8 cellular contexts compared by ENCODE assay signal in the genomic region with DNA sequence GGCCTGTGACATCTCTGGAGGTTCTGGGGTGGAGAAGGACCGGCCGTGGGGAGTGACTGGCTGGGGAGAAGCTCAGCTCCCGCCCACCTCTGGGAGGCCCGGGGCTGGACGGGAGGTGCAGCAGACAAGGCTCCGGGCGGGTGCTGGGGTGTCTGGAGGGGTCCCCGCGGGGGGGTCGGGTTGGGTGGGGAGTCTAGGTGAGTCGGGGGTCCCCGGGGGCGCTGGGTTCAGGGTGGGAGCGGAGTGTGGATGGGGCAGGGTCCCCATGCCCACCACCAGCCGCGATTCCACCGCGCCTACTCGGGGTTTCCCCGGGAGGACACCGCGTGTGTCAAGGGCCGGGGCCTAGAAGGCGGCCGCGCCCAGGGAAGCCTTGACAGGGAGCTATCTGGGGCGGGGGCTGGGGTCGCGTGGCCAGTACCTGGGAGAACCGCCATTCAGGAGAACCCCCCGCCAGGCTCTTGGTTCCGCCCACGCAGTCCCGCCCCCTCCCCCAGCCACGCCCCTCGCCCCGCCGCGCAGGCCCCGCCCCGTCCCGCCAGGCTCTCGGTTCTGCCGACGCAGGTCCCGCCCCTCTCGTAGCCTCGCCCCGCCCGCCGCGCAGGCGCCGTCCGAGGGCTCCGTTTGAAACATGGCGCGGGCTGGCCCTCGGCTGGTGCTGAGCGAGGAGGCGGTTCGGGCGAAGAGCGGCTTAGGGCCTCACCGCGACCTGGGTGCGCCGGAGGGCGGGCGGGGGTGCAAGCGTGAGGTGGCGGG. TPM values are rescaled to one million over a fixed set of nuclear protein-coding genes. Genes with fewer than 3 reads are reported as not detected.
DNase-seq lines count a peak whose midpoint lies in the region; ATAC-seq and TF ChIP-seq lines count a peak whose summit lies in the region.

A gene with protein sequence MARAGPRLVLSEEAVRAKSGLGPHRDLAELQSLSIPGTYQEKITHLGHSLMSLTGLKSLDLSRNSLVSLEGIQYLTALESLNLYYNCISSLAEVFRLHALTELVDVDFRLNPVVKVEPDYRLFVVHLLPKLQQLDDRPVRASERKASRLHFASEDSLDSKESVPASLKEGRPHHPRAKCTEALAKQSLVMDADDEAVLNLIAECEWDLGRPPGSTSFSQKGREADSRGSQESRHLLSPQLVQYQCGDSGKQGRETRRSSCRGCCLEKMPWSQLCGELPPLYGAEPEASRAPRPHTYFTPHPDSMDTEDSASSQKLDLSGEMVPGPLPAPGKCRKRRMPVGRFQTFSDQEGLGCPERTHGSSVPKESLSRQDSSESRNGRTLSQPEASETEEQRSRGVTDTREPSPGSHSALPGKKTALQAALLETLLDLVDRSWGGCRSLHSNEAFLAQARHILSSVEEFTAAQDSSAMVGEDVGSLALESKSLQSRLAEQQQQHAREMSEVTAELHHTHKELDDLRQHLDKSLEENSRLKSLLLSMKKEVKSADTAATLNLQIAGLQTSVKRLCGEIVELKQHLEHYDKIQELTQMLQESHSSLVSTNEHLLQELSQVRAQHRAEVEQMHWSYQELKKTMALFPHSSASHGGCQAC (plus strand): TSS at position 610 of the 756 bp plus-strand sequence. CDS start 22 bp downstream, at position 632.

- no peaks in the 10 kb centered on the region for H3K27me3 ChIP-seq in thoracic aorta (replicated peaks; ENCODE audit: insufficient read depth)

- H3K36me3 Mint-ChIP-seq in glutamatergic neuron (ENCODE audit: unreplicated experiment): no peaks in the 10 kb centered on the region
- peaks cover 5% of the 10 kb centered on the region for H3K36me3 Mint-ChIP-seq in osteocyte (ENCODE audit: unreplicated experiment)

- peaks cover 12% of the 10 kb centered on the region for H3K27me3 Mint-ChIP-seq in glutamatergic neuron (ENCODE audit: unreplicated experiment)
- no peaks in the 10 kb centered on the region for H3K27me3 Mint-ChIP-seq in osteocyte (ENCODE audit: unreplicated experiment)

- H3K9me3 ChIP-seq in HEK293 (ENCODE audit: control insufficient read depth, insufficient read depth, low read depth, low read length): no peaks in the 10 kb centered on the region; the same call in 1 of the 2 replicates
- H3K9me3 ChIP-seq in thoracic aorta: no peaks in the 10 kb centered on the region

- H3K4me1 ChIP-seq in HEK293 (ENCODE audit: control insufficient read depth, insufficient read depth, low read length) (peaks cover 4% of the 10 kb centered on the region), thoracic aorta (ENCODE audit: control insufficient read depth in 1 of 2, low read depth in 2 of 2) (peaks cover 5 to 16% of the 10 kb centered on the region in 2 donors)

- CTCF ChIA-PET in HEK293 (lab: Yijun Ruan, JAX): interaction anchor here (0.6 kb wide), 1 partner anchor 555 kb away, joined by 4 read pairs; no protein-coding TSS in a partner anchor

- H3K4me3 ChIP-seq in HEK293 (ENCODE audit: low read depth, low read length) (peak within 1 kb of the TSS; percentile 81), thoracic aorta (peak within 1 kb of the TSS; percentile 88)

- peak within 1 kb of the TSS; percentile 17 for H3K27ac Mint-ChIP-seq in glutamatergic neuron (ENCODE audit: unreplicated experiment)
- peak within 1 kb of the TSS; percentile 57 for H3K27ac Mint-ChIP-seq in osteocyte (ENCODE audit: unreplicated experiment)

- H3K4me1 Mint-ChIP-seq in glutamatergic neuron (ENCODE audit: low read depth, unreplicated experiment) (peaks cover 5% of the 10 kb centered on the region), osteocyte (ENCODE audit: unreplicated experiment) (peaks cover 14% of the 10 kb centered on the region)

- H3K9me3 Mint-ChIP-seq in glutamatergic neuron (ENCODE audit: unreplicated experiment) (peaks cover 11% of the 10 kb centered on the region), osteocyte (ENCODE audit: unreplicated experiment) (peaks cover 6% of the 10 kb centered on the region)

- POLR2A ChIA-PET in HEK293 (lab: Yijun Ruan, JAX): interaction anchor here (0.5 to 2.8 kb wide), 5 partner anchors 10 to 139 kb away, joined by 3 to 17 read pairs (median 3); no protein-coding TSS in a partner anchor

- H3K36me3 ChIP-seq in HEK293 (ENCODE audit: control insufficient read depth in 2 of 2, insufficient read depth in 1 of 2, low read length in 2 of 2) (peaks cover 12 to 23% of the 10 kb centered on the region in 2 experiments), thoracic aorta (no peaks in the 10 kb centered on the region)

- TF ChIP-seq CTCF in HEK293 (tag by site-specific recombination; IDR thresholded peaks at IDR 0.05) (no peak), glutamatergic neuron (IDR thresholded peaks at IDR 0.05; ENCODE audit: partially characterized antibody, unreplicated experiment) (no peak), osteocyte (IDR thresholded peaks at IDR 0.05) (no peak), thoracic aorta (IDR thresholded peaks at IDR 0.05) (no peak)

- ATAC-seq in thoracic aorta (ENCODE audit: insufficient number of reproducible peaks, low FRiP score, low read depth): peak; percentile 58

- H3K4me3 Mint-ChIP-seq in glutamatergic neuron (ENCODE audit: unreplicated experiment) (peak within 1 kb of the TSS; percentile 93), osteocyte (ENCODE audit: unreplicated experiment) (peak within 1 kb of the TSS; percentile 88)

- H3K27ac ChIP-seq in HEK293 (ENCODE audit: extremely low read depth, low read depth, low read length) (peak within 1 kb of the TSS; percentile 44; the same call in 1 of the 2 replicates), thoracic aorta (no peak within 1 kb of the TSS)

- DNase-seq in GM03348 (ENCODE audit: low spot score): peak; percentile 100
- DNase-seq in NAMALWA (ENCODE audit: low spot score): peak; percentile 96
- peak; percentile 64 for DNase-seq in SKM-1 (lab: John Stamatoyannopoulos, UW; ENCODE audit: unreplicated experiment)
- DNase-seq in activated naive CD4-positive, alpha-beta T cell treated with anti-CD3 and anti-CD28 coated beads, Interleukin-2, amount 50 U/mL, for 16 hours: peak; percentile 92
- peak; percentile 96 for DNase-seq in glutamatergic neuron
- peak; percentile 97 for DNase-seq in osteocyte (ENCODE audit: extremely low spot score, unreplicated experiment)
- peak; percentile 57 for DNase-seq in thoracic aorta (ENCODE audit: low spot score)

TF ChIP-seq in HEK293, 187 proteins besides CTCF, POLR2A, EP300 and RAD21 (continues in another document):
- TF ChIP-seq BCL11B (tag by site-specific recombination; IDR thresholded peaks at IDR 0.05; ENCODE audit: low read depth): no peak
- peak; percentile 87 for TF ChIP-seq ZNF335 (tag by site-specific recombination; conservative IDR thresholded peaks at IDR 0.05)
- no peak for TF ChIP-seq ZNF600 (tag by site-specific recombination; IDR thresholded peaks at IDR 0.05)
- TF ChIP-seq ZNF658 (tag by site-specific recombination; IDR thresholded peaks at IDR 0.05): no peak
- peak; percentile 92 for TF ChIP-seq GLIS2 (tag by site-specific recombination; IDR thresholded peaks at IDR 0.05)
- TF ChIP-seq ZNF701 (tag by site-specific recombination; IDR thresholded peaks at IDR 0.05): no peak
- TF ChIP-seq KLF9 (tag by site-specific recombination; IDR thresholded peaks at IDR 0.05; ENCODE audit: low read depth): peak; percentile 90
- TF ChIP-seq, protein P1, sequence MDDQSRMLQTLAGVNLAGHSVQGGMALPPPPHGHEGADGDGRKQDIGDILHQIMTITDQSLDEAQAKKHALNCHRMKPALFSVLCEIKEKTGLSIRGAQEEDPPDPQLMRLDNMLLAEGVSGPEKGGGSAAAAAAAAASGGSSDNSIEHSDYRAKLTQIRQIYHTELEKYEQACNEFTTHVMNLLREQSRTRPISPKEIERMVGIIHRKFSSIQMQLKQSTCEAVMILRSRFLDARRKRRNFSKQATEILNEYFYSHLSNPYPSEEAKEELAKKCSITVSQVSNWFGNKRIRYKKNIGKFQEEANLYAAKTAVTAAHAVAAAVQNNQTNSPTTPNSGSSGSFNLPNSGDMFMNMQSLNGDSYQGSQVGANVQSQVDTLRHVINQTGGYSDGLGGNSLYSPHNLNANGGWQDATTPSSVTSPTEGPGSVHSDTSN (CRISPR knock-in tag; IDR thresholded peaks at IDR 0.05): no peak; the same call in 1 of the 2 replicates
- no peak for TF ChIP-seq ZNF677 (tag by site-specific recombination; IDR thresholded peaks at IDR 0.05)
- no peak for TF ChIP-seq ZNF555 (tag by site-specific recombination; conservative IDR thresholded peaks at IDR 0.05)
- peak; percentile 46; the same call in 1 of the 2 replicates for TF ChIP-seq ZNF341 (tag by site-specific recombination; IDR thresholded peaks at IDR 0.05; ENCODE audit: low read depth)
- TF ChIP-seq, protein P2, sequence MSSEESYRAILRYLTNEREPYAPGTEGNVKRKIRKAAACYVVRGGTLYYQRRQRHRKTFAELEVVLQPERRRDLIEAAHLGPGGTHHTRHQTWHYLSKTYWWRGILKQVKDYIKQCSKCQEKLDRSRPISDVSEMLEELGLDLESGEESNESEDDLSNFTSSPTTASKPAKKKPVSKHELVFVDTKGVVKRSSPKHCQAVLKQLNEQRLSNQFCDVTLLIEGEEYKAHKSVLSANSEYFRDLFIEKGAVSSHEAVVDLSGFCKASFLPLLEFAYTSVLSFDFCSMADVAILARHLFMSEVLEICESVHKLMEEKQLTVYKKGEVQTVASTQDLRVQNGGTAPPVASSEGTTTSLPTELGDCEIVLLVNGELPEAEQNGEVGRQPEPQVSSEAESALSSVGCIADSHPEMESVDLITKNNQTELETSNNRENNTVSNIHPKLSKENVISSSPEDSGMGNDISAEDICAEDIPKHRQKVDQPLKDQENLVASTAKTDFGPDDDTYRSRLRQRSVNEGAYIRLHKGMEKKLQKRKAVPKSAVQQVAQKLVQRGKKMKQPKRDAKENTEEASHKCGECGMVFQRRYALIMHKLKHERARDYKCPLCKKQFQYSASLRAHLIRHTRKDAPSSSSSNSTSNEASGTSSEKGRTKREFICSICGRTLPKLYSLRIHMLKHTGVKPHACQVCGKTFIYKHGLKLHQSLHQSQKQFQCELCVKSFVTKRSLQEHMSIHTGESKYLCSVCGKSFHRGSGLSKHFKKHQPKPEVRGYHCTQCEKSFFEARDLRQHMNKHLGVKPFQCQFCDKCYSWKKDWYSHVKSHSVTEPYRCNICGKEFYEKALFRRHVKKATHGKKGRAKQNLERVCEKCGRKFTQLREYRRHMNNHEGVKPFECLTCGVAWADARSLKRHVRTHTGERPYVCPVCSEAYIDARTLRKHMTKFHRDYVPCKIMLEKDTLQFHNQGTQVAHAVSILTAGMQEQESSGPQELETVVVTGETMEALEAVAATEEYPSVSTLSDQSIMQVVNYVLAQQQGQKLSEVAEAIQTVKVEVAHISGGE (tag by site-specific recombination; conservative IDR thresholded peaks at IDR 0.05; ENCODE audit: low read depth): peak; percentile 29; the same call in 1 of the 2 replicates

RNA-seq across cellular contexts. Expression of the gene that starts here (rescaled TPM):
- total RNA-seq in glutamatergic neuron (ENCODE audit: unreplicated experiment): 43.9 TPM
- 5.4 and 7.6 TPM in 2 replicates for total RNA-seq in osteocyte
- total RNA-seq in thoracic aorta: 1 to 10 TPM in 1 of 2 donors, under 1 TPM in 1; 0.68 to 2.0 TPM
